ENCODE assay signal across 24 cellular contexts in genomic region chr11:41861791-41862190, GRCh38.
"Had no signal": no experiment of that assay in that cellular context is flagged by ENCODE, and none has a peak within 500 bp of the region (broad histone marks: within the 10 kb centered on the region; RNA-seq: fewer than 3 reads in every experiment).

No MANE protein-coding gene starts in this region.

- H3K4me1 ChIP-seq: colonic mucosa, esophagus squamous epithelium, gastrocnemius medialis, heart right ventricle, left lung, lower lobe of right lung had no signal

- H3K27ac Mint-ChIP-seq: dendritic cell treated with granulocyte-macrophage colony-stimulating factor and Interleukin-4, amounts not matched to agents 40 ng/mL and 50 ng/mL, for 4 days; effector memory CD8-positive, alpha-beta T cell; endodermal cell; naive B cell had no signal

- H3K4me3 Mint-ChIP-seq: dendritic cell treated with granulocyte-macrophage colony-stimulating factor and Interleukin-4, amounts not matched to agents 40 ng/mL and 50 ng/mL, for 4 days; effector memory CD8-positive, alpha-beta T cell; endodermal cell; naive B cell had no signal

- H3K27ac ChIP-seq: colonic mucosa, epithelial cell of prostate, esophagus squamous epithelium, gastrocnemius medialis, heart right ventricle, left lung, lower lobe of right lung had no signal

- H3K9me3 Mint-ChIP-seq: endodermal cell had no signal

- H3K27me3 ChIP-seq: colonic mucosa, esophagus squamous epithelium, gastrocnemius medialis, heart right ventricle, left lung had no signal

- H3K4me1 Mint-ChIP-seq: endodermal cell, naive B cell had no signal

- DNase-seq: colonic mucosa; cortex of kidney; effector CD8-positive, alpha-beta T cell; effector memory CD8-positive, alpha-beta T cell; endodermal cell; erythroblast; esophagus squamous epithelium; foreskin fibroblast; foreskin melanocyte; gastrocnemius medialis; glutamatergic neuron; head of caudate nucleus; heart right ventricle; hippocampal formation; left cardiac atrium; left lung; left ventricle myocardium superior; lower lobe of right lung; mesenchymal stem cell; midbrain; naive B cell had no signal

- ATAC-seq: effector memory CD8-positive, alpha-beta T cell; esophagus mucosa; gastrocnemius medialis; left lung; left ventricle myocardium superior; lower lobe of right lung had no signal

- H3K9me3 ChIP-seq: colonic mucosa, esophagus squamous epithelium, gastrocnemius medialis, left lung, lower lobe of right lung had no signal

- H3K4me3 ChIP-seq: colonic mucosa, esophagus squamous epithelium, gastrocnemius medialis, heart right ventricle, left lung, lower lobe of right lung had no signal

- H3K36me3 Mint-ChIP-seq: naive B cell had no signal

- H3K27me3 Mint-ChIP-seq: dendritic cell treated with granulocyte-macrophage colony-stimulating factor and Interleukin-4, amounts not matched to agents 40 ng/mL and 50 ng/mL, for 4 days; effector memory CD8-positive, alpha-beta T cell; naive B cell had no signal

- H3K36me3 ChIP-seq: colonic mucosa, esophagus squamous epithelium, gastrocnemius medialis, heart right ventricle, left lung, lower lobe of right lung had no signal
